9 cellular contexts compared by ENCODE assay signal in genomic region chr5:43000198-43000840, GRCh38.
A peak's percentile ranks its signal among the peaks of the same experiment; 100 is the strongest.
DNase-seq lines count a peak whose midpoint lies in the region; TF ChIP-seq lines count a peak whose summit lies in the region.
"Had no signal": no experiment of that assay in that cellular context is flagged by ENCODE, and none has a peak within 500 bp of the region (broad histone marks: within the 10 kb centered on the region; RNA-seq: fewer than 3 reads in every experiment).

No MANE protein-coding gene starts in this region.

- no peak for TF ChIP-seq CTCF in epithelial cell of esophagus (IDR thresholded peaks at IDR 0.05; ENCODE audit: insufficient read depth, low read depth, low read length, missing control alignments)

- H3K27me3 ChIP-seq in muscle layer of duodenum (ENCODE audit: low read depth, low read length): peaks cover 49% of the 10 kb centered on the region

- peaks cover 0 to 6% of the 10 kb centered on the region in 2 donors for H3K4me1 ChIP-seq in muscle layer of duodenum (ENCODE audit: control insufficient read depth in 1 of 2, insufficient read depth in 2 of 2, low read length in 2 of 2)

- no peak overlapping the region for H3K27ac ChIP-seq in muscle layer of duodenum (ENCODE audit: low read length)

- H3K4me3 ChIP-seq in epithelial cell of esophagus (ENCODE audit: low read length) (peak overlapping the region; percentile 54), muscle layer of duodenum (ENCODE audit: low read depth in 1 of 2, low read length in 2 of 2) (peak overlapping the region; percentile 3 to 28)

- no peaks in the 10 kb centered on the region for H3K9me3 ChIP-seq in muscle layer of duodenum (ENCODE audit: control insufficient read depth in 1 of 2, low read length in 2 of 2)

- DNase-seq in AG08396 (ENCODE audit: low spot score): peak; percentile 27
- DNase-seq in NCI-H2227 (lab: John Stamatoyannopoulos, UW; ENCODE audit: unreplicated experiment): peak; percentile 73
- DNase-seq in epithelial cell of esophagus (ENCODE audit: low read depth): peak; percentile 62
- DNase-seq in stimulated activated CD4-positive, alpha-beta T cell treated with anti-CD3 and anti-CD28 coated beads, Interleukin-12 subunit alpha, Interleukin-12 subunit beta, amount 100 ng/mL, for 4 hours: no peak
- DNase-seq in KG1 (lab: John Stamatoyannopoulos, UW): no peak
- no peak for DNase-seq in anterior cingulate cortex (lab: John Stamatoyannopoulos, UW)
- no peak for DNase-seq in NCI-H2107 (lab: John Stamatoyannopoulos, UW)
- DNase-seq: hippocampal formation had no signal

- H3K36me3 ChIP-seq in muscle layer of duodenum (ENCODE audit: control insufficient read depth in 1 of 2, insufficient read depth in 2 of 2, low read length in 2 of 2): no peaks in the 10 kb centered on the region

Comparison
In these comparisons a context has a peak if more than half of its experiments do, and no peak if none do; other contexts are left out.
1. DNase-seq: peak in AG08396 (single experiment), NCI-H2227 (single experiment) and epithelial cell of esophagus (single experiment); none in stimulated activated CD4-positive, alpha-beta T cell treated with anti-CD3 and anti-CD28 coated beads, Interleukin-12 subunit alpha, Interleukin-12 subunit beta, amount 100 ng/mL, for 4 hours (single experiment), KG1 (single experiment), anterior cingulate cortex (0 of 58) and NCI-H2107 (single experiment).